Comparison of ENCODE assay signal across 15 cellular contexts in the genomic region with DNA sequence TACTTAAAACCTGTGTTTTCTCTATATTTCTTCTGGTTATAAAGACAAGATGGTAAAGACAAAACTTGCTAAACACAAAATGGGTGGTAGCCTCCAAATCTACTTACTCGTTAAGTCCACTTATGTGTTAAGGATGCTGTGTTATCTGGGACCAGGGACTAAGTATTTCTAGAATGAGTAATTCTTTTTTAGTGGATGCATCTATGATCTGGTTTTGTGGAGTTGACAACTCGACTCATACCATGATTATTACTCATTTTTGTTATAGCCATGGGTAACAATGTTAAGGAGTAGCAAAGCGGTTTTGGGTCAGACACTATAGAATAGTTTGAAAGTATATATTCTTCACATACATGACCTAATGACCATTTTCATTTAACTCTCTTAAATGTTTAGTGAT.
DNase-seq lines count a peak whose midpoint lies in the region; ATAC-seq and TF ChIP-seq lines count a peak whose summit lies in the region.
"Had no signal": no experiment of that assay in that cellular context is flagged by ENCODE, and none has a peak within 500 bp of the region (broad histone marks: within the 10 kb centered on the region; RNA-seq: fewer than 3 reads in every experiment).

No MANE protein-coding gene starts in this region.

- no peaks in the 10 kb centered on the region for H3K27me3 Mint-ChIP-seq in CD8-positive, alpha-beta T cell (ENCODE audit: low read depth)

- no peak overlapping the region for H3K27ac ChIP-seq in CD8-positive, alpha-beta T cell (ENCODE audit: low read depth, low read length)
- H3K27ac ChIP-seq: SJSA1 had no signal

- no peak overlapping the region for H3K4me3 ChIP-seq in fibroblast of the aortic adventitia (ENCODE audit: low read depth, low read length)
- H3K4me3 ChIP-seq in CD8-positive, alpha-beta T cell (ENCODE audit: low read depth, low read length) = no peak overlapping the region
- H3K4me3 ChIP-seq: K562, SJSA1 had no signal

- intact Hi-C loops in sciatic nerve (cut with DNase I) = no loop called here
- intact Hi-C loops in CD8-positive, alpha-beta T cell (cut with DNase I, micrococcal nuclease) = no loop called here

- no peak overlapping the region for H3K4me3 Mint-ChIP-seq in CD8-positive, alpha-beta T cell
- H3K4me3 Mint-ChIP-seq: CD14-positive monocyte had no signal

- H3K27me3 ChIP-seq in CD8-positive, alpha-beta T cell (ENCODE audit: insufficient read depth, low read length) = no peaks in the 10 kb centered on the region
- H3K27me3 ChIP-seq: SJSA1 had no signal

- no peak overlapping the region for H3K27ac Mint-ChIP-seq in CD8-positive, alpha-beta T cell
- H3K27ac Mint-ChIP-seq: CD14-positive monocyte had no signal

- no peaks in the 10 kb centered on the region for H3K4me1 ChIP-seq in CD8-positive, alpha-beta T cell (ENCODE audit: insufficient read depth, low read length)
- H3K4me1 ChIP-seq: SJSA1 had no signal

- POLR2A ChIA-PET in CD8-positive, alpha-beta T cell (lab: Charles Lee) = no interaction called here

- H3K9me3 Mint-ChIP-seq in CD8-positive, alpha-beta T cell = no peaks in the 10 kb centered on the region

- H3K9me3 ChIP-seq in CD8-positive, alpha-beta T cell (ENCODE audit: low read length) = no peaks in the 10 kb centered on the region
- H3K9me3 ChIP-seq: SJSA1 had no signal

- no peak for ATAC-seq in sciatic nerve
- ATAC-seq in CD8-positive, alpha-beta T cell = no peak
- ATAC-seq: K562 had no signal

- DNase-seq in A172 (ENCODE audit: low spot score) (peak; percentile 8), HS-5 (ENCODE audit: low read depth) (peak; percentile 10), amniotic epithelial cell (ENCODE audit: low read depth) (peak; percentile 1), fibroblast of the aortic adventitia (ENCODE audit: low read depth) (peak; percentile 30), AG08395 (ENCODE audit: low spot score) (no peak), sciatic nerve (ENCODE audit: low spot score) (no peak), CD1c-positive myeloid dendritic cell (ENCODE audit: extremely low spot score) (no peak)
- DNase-seq in CD8-positive, alpha-beta T cell = no peak
- DNase-seq: DMS53, GDM1, NCI-H1092, NCI-H2107 had no signal

- H3K36me3 ChIP-seq in CD8-positive, alpha-beta T cell (ENCODE audit: insufficient read depth, low read length) = no peaks in the 10 kb centered on the region
- H3K36me3 ChIP-seq: SJSA1 had no signal

- no peak for TF ChIP-seq CTCF in fibroblast of the aortic adventitia (IDR thresholded peaks at IDR 0.05; ENCODE audit: insufficient read depth, low read length)
- TF ChIP-seq CTCF in CD8-positive, alpha-beta T cell (IDR thresholded peaks at IDR 0.05) = no peak

- CTCF ChIA-PET in CD8-positive, alpha-beta T cell (lab: Charles Lee) = no interaction called here

- H3K4me1 Mint-ChIP-seq in CD8-positive, alpha-beta T cell (ENCODE audit: low read depth) = no peaks in the 10 kb centered on the region
- H3K4me1 Mint-ChIP-seq: CD14-positive monocyte had no signal

- no peaks in the 10 kb centered on the region for H3K36me3 Mint-ChIP-seq in CD8-positive, alpha-beta T cell
- H3K36me3 Mint-ChIP-seq: CD14-positive monocyte had no signal

Comparison
In these comparisons a context has a peak if more than half of its experiments do, and no peak if none do; other contexts are left out.
1. DNase-seq: peak in A172 (single experiment), HS-5 (single experiment), amniotic epithelial cell (single experiment) and fibroblast of the aortic adventitia (single experiment); none in AG08395 (single experiment), sciatic nerve (single experiment), CD1c-positive myeloid dendritic cell (single experiment) and CD8-positive, alpha-beta T cell (0 of 7).